Comparison of ENCODE assay signal across 9 cellular contexts in the genomic region with DNA sequence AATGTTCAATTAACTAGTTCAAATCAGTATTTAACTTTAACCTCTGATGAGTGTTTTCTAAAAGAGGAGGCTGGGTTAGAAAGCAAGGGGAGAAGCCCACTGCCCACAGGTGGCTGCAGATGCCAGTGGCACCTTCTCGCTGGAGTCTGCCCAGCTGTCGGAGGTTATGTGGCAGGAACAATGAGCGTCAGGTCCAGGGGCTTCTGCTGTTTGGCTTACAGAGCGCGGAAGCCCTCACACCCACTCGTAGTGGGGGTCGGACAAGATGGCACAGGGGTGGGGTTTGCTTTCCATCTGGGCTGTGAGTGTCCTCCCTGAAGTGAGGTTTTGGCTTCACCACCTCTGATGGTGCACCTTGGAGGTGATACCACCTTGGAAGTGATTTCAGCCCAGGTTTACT. TPM values are rescaled to one million over a fixed set of nuclear protein-coding genes. Genes with fewer than 3 reads are reported as not detected.
DNase-seq lines count a peak whose midpoint lies in the region; ATAC-seq, FAIRE-seq and TF ChIP-seq lines count a peak whose summit lies in the region.
"Had no signal": no experiment of that assay in that cellular context is flagged by ENCODE, and none has a peak within 500 bp of the region (broad histone marks: within the 10 kb centered on the region; RNA-seq: fewer than 3 reads in every experiment).

No MANE protein-coding gene starts in this region.

- H3K9ac ChIP-seq in astrocyte (ENCODE audit: low read length), result no peak overlapping the region

- H3K36me3 Mint-ChIP-seq in activated naive CD4-positive, alpha-beta T cell treated with anti-CD3 and anti-CD28 coated beads, Interleukin-2, amount 10 ng/mL, durations not matched to agents 7 days and 5 days, result peaks cover 28% of the 10 kb centered on the region
- H3K36me3 Mint-ChIP-seq in astrocyte (ENCODE audit: low read depth, unreplicated experiment) (peaks cover 16% of the 10 kb centered on the region), mesothelial cell of epicardium (no peaks in the 10 kb centered on the region)

- H3K9me3 ChIP-seq in astrocyte (ENCODE audit: insufficient read depth, low read depth, low read length), result no peaks in the 10 kb centered on the region
- no peaks in the 10 kb centered on the region for H3K9me3 ChIP-seq in tibial artery

- intact Hi-C loops in tibial artery (cut with DNase I; ENCODE audit: low total_unique reads), result loop anchor here (10.0 kb wide), 1 partner anchor 160 kb away; the partner anchor contains the start of gene NCAPG2

- H3K36me3 ChIP-seq in astrocyte (ENCODE audit: insufficient read depth, low read length), result no peaks in the 10 kb centered on the region
- H3K36me3 ChIP-seq in tibial artery, result peaks cover 0 to 2% (median 0%) of the 10 kb centered on the region in 3 donors

- H3K4me3 ChIP-seq in astrocyte (ENCODE audit: insufficient read depth, low read depth, low read length) (no peak overlapping the region), tibial artery (no peak overlapping the region)

- TF ChIP-seq CTCF in astrocyte (IDR thresholded peaks at IDR 0.05; ENCODE audit: insufficient read depth, low read depth, low read length), result no peak
- no peak for TF ChIP-seq CTCF in mesothelial cell of epicardium (IDR thresholded peaks at IDR 0.05; ENCODE audit: unreplicated experiment)
- no peak for TF ChIP-seq CTCF in tibial artery (IDR thresholded peaks at IDR 0.05)

- H3K4me1 ChIP-seq in astrocyte (ENCODE audit: insufficient read depth, low read length) (no peaks in the 10 kb centered on the region), tibial artery (peaks cover 0 to 33% (median 17%) of the 10 kb centered on the region in 4 donors)

- H3K27ac Mint-ChIP-seq in activated naive CD4-positive, alpha-beta T cell treated with anti-CD3 and anti-CD28 coated beads, Interleukin-2, amount 10 ng/mL, durations not matched to agents 7 days and 5 days, result peak overlapping the region; percentile 81
- H3K27ac Mint-ChIP-seq in astrocyte (ENCODE audit: unreplicated experiment) (peak overlapping the region; percentile 88), mesothelial cell of epicardium (peak overlapping the region; percentile 80)

- H3K4me2 ChIP-seq in astrocyte (ENCODE audit: low read length), result no peak overlapping the region

- CTCF ChIA-PET in activated naive CD4-positive, alpha-beta T cell treated with anti-CD3 and anti-CD28 coated beads, Interleukin-2, amount 10 ng/mL, durations not matched to agents 7 days and 5 days (lab: Charles Lee), result interaction anchor here (1.0 kb wide), 1 partner anchor 112 kb away, joined by 3 read pairs; no protein-coding TSS in a partner anchor

- H3K27ac ChIP-seq in astrocyte (ENCODE audit: low read depth, low read length) (no peak overlapping the region), tibial artery (peak overlapping the region; percentile 91 to 93)

- H3K4me1 Mint-ChIP-seq in activated naive CD4-positive, alpha-beta T cell treated with anti-CD3 and anti-CD28 coated beads, Interleukin-2, amount 10 ng/mL, durations not matched to agents 7 days and 5 days, result peaks cover 55% of the 10 kb centered on the region
- H3K4me1 Mint-ChIP-seq in astrocyte (ENCODE audit: low read depth, unreplicated experiment), result peaks cover 20% of the 10 kb centered on the region
- peaks cover 33% of the 10 kb centered on the region for H3K4me1 Mint-ChIP-seq in mesothelial cell of epicardium

- H2AFZ ChIP-seq in astrocyte (ENCODE audit: low read depth, low read length), result no peak overlapping the region

- peaks cover 7% of the 10 kb centered on the region for H4K20me1 ChIP-seq in astrocyte (ENCODE audit: insufficient read depth, low read length)

- no peak for ATAC-seq in GM18517 (IDR thresholded peaks at IDR 0.05; ENCODE audit: unreplicated experiment)
- ATAC-seq in GM18873 (IDR thresholded peaks at IDR 0.05; ENCODE audit: low FRiP score, unreplicated experiment), result no peak

- peak overlapping the region; percentile 80 for H3K4me3 Mint-ChIP-seq in activated naive CD4-positive, alpha-beta T cell treated with anti-CD3 and anti-CD28 coated beads, Interleukin-2, amount 10 ng/mL, durations not matched to agents 7 days and 5 days
- H3K4me3 Mint-ChIP-seq in astrocyte (ENCODE audit: unreplicated experiment), result no peak overlapping the region
- peak overlapping the region; percentile 74 for H3K4me3 Mint-ChIP-seq in mesothelial cell of epicardium

- no peaks in the 10 kb centered on the region for H3K27me3 Mint-ChIP-seq in activated naive CD4-positive, alpha-beta T cell treated with anti-CD3 and anti-CD28 coated beads, Interleukin-2, amount 10 ng/mL, durations not matched to agents 7 days and 5 days
- H3K27me3 Mint-ChIP-seq in astrocyte (ENCODE audit: low read depth, unreplicated experiment) (no peaks in the 10 kb centered on the region), mesothelial cell of epicardium (ENCODE audit: low read depth) (no peaks in the 10 kb centered on the region)

- no peak for DNase-seq in activated naive CD4-positive, alpha-beta T cell treated with anti-CD3 and anti-CD28 coated beads, Interleukin-2, amount 10 ng/mL, durations not matched to agents 7 days and 5 days
- DNase-seq in activated naive CD4-positive, alpha-beta T cell treated with anti-CD3 and anti-CD28 coated beads, Interleukin-2, amount 50 U/mL, for 16 hours, result no peak
- DNase-seq in astrocyte (ENCODE audit: low read depth) (no peak), mesothelial cell of epicardium (ENCODE audit: low spot score in 2 of 2, unreplicated experiment in 2 of 2) (no peak), tibial artery (no peak)
- DNase-seq in stimulated activated CD4-positive, alpha-beta T cell treated with anti-CD3 and anti-CD28 coated beads, Interleukin-4, amount 100 ng/mL, for 4 hours, result no peak
- DNase-seq: activated CD8-positive, alpha-beta memory T cell treated with anti-CD3 and anti-CD28 coated beads, Interleukin-2, amount 50 U/mL, for 4 hours had no signal

- FAIRE-seq in astrocyte (lab: Jason Lieb, UNC), result no peak

- no peaks in the 10 kb centered on the region for H3K9me3 Mint-ChIP-seq in activated naive CD4-positive, alpha-beta T cell treated with anti-CD3 and anti-CD28 coated beads, Interleukin-2, amount 10 ng/mL, durations not matched to agents 7 days and 5 days
- H3K9me3 Mint-ChIP-seq in astrocyte (ENCODE audit: unreplicated experiment) (no peaks in the 10 kb centered on the region), mesothelial cell of epicardium (no peaks in the 10 kb centered on the region)

- peaks cover 38% of the 10 kb centered on the region for H3K79me2 ChIP-seq in astrocyte (ENCODE audit: insufficient read depth, low read length)

- H3K27me3 ChIP-seq in astrocyte (ENCODE audit: insufficient read depth, low read length) (no peaks in the 10 kb centered on the region), tibial artery (no peaks in the 10 kb centered on the region)

RNA-seq across cellular contexts. Expression of gene DYNC2I1, which starts 8.5 kb away (rescaled TPM):
- 17.0 and 20.2 TPM in 2 replicates for total RNA-seq in astrocyte
- 31.1 to 36.2 TPM (median 36.0 TPM) in 3 replicates for total RNA-seq in mesothelial cell of epicardium

RNA-seq across cellular contexts. Expression of gene ESYT2, which starts 35.5 kb away (rescaled TPM):
- total RNA-seq in astrocyte (56.1 and 60.9 TPM in 2 replicates), mesothelial cell of epicardium (36.5 to 37.1 TPM (median 36.7 TPM) in 3 replicates)
